In genomic region chr2:229843613-229844012, GRCh38 we compare ENCODE assay signal across 1 cellular context.
TF ChIP-seq lines count a peak whose summit lies in the region.

No MANE protein-coding gene starts in this region.

TF ChIP-seq in HepG2, 621 proteins besides CTCF, POLR2A, EP300 and RAD21:
- TF ChIP-seq, protein P1, sequence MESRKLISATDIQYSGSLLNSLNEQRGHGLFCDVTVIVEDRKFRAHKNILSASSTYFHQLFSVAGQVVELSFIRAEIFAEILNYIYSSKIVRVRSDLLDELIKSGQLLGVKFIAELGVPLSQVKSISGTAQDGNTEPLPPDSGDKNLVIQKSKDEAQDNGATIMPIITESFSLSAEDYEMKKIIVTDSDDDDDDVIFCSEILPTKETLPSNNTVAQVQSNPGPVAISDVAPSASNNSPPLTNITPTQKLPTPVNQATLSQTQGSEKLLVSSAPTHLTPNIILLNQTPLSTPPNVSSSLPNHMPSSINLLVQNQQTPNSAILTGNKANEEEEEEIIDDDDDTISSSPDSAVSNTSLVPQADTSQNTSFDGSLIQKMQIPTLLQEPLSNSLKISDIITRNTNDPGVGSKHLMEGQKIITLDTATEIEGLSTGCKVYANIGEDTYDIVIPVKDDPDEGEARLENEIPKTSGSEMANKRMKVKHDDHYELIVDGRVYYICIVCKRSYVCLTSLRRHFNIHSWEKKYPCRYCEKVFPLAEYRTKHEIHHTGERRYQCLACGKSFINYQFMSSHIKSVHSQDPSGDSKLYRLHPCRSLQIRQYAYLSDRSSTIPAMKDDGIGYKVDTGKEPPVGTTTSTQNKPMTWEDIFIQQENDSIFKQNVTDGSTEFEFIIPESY (CRISPR knock-in tag; IDR thresholded peaks at IDR 0.05): 0 out of 2 replicates have a peak, but pooled peaks have one; percentile 43
- TF ChIP-seq NCOA2 (CRISPR knock-in tag; IDR thresholded peaks at IDR 0.05): no peak
TF ChIP-seq in HepG2: peak in this region for 1.
